In genomic region chr21:15309721-15310120, GRCh38 we compare ENCODE assay signal across 24 cellular contexts.
DNase-seq lines count a peak whose midpoint lies in the region; ATAC-seq and TF ChIP-seq lines count a peak whose summit lies in the region.
"Had no signal": no experiment of that assay in that cellular context is flagged by ENCODE, and none has a peak within 500 bp of the region (broad histone marks: within the 10 kb centered on the region; RNA-seq: fewer than 3 reads in every experiment).

No MANE protein-coding gene starts in this region.

- H3K9me3 ChIP-seq in mammary epithelial cell (replicated peaks; ENCODE audit: insufficient read depth, low read length): no peaks in the 10 kb centered on the region
- no peaks in the 10 kb centered on the region for H3K9me3 ChIP-seq in heart right ventricle
- no peaks in the 10 kb centered on the region for H3K9me3 ChIP-seq in ovary
- H3K9me3 ChIP-seq in aorta (ENCODE audit: control insufficient read depth, low read length): no peaks in the 10 kb centered on the region
- H3K9me3 ChIP-seq in SK-N-SH: no peaks in the 10 kb centered on the region
- H3K9me3 ChIP-seq: spleen had no signal

- H2AFZ ChIP-seq in mammary epithelial cell (ENCODE audit: low read depth, low read length): peak overlapping the region; percentile 6
- no peak overlapping the region for H2AFZ ChIP-seq in SK-N-SH (ENCODE audit: low read depth)

- POLR2A ChIA-PET in MCF 10A (lab: Yijun Ruan, JAX): interaction anchor here (0.6 kb wide), 1 partner anchor 185 kb away, joined by 3 read pairs; no protein-coding TSS in a partner anchor
- POLR2A ChIA-PET in SK-N-SH (lab: Yijun Ruan, JAX): no interaction called here

- no peak for TF ChIP-seq POLR2A in ovary (IDR thresholded peaks at IDR 0.05)

- WGBS in mammary epithelial cell (ENCODE audit: low coverage, missing lambda C conversion rate): 12% methylated on average over 3 of the region's 3 CpGs
- 46 to 55% methylated on average over 3 of the region's 3 CpGs for WGBS in heart right ventricle, 2 donors
- 5 to 7% (median 6%) methylated on average over 3 of the region's 3 CpGs for WGBS in ovary, 3 donors
- 49 to 51% methylated on average over 3 of the region's 3 CpGs for WGBS in aorta, 2 donors
- 15% methylated on average over 3 of the region's 3 CpGs for WGBS in SK-N-SH (ENCODE audit: low lambda C conversion rate)

- H3K79me2 ChIP-seq in mammary epithelial cell (ENCODE audit: insufficient read depth, low read length): no peaks in the 10 kb centered on the region
- no peaks in the 10 kb centered on the region for H3K79me2 ChIP-seq in SK-N-SH (ENCODE audit: insufficient read depth)

- H3K27ac ChIP-seq in mammary epithelial cell (ENCODE audit: insufficient read depth, low read depth, low read length) (no peak overlapping the region), heart right ventricle (peak overlapping the region in 4 of 10 donors; percentile 12 to 61 (median 34)), ovary (no peak overlapping the region), aorta (ENCODE audit: low read depth in 1 of 2, low read length in 2 of 2) (no peak overlapping the region), SK-N-SH (ENCODE audit: low read depth in 2 of 2, low read length in 1 of 2) (no peak overlapping the region)
- H3K27ac ChIP-seq: 22Rv1, cardiac muscle cell, spleen had no signal

- no TSS peak for BruUV-seq in mammary epithelial cell (replicated peaks; lab: Mats Ljungman, UMichigan)
- no TSS peak for BruUV-seq in MCF 10A (replicated peaks; lab: Mats Ljungman, UMichigan)

- no peak overlapping the region for H3K4me2 ChIP-seq in mammary epithelial cell (ENCODE audit: insufficient read depth, low read depth, low read length)
- H3K4me2 ChIP-seq in SK-N-SH: no peak overlapping the region

- H3K4me3 Mint-ChIP-seq in MCF 10A (ENCODE audit: unreplicated experiment): no peak overlapping the region
- H3K4me3 Mint-ChIP-seq: activated CD4-positive, alpha-beta T cell treated with anti-CD3 and anti-CD28 coated beads for 36 hours; activated CD8-positive, alpha-beta memory T cell treated with anti-CD3 and anti-CD28 coated beads, Interleukin-2, amount 10 ng/mL, durations not matched to agents 7 days and 5 days; naive thymus-derived CD8-positive, alpha-beta T cell had no signal

- TF ChIP-seq CTCF in mammary epithelial cell (conservative IDR thresholded peaks at IDR 0.05 in 1 of 2, IDR thresholded peaks at IDR 0.05 in 1 of 2; ENCODE audit: extremely low read depth in 1 of 2, insufficient read depth in 1 of 2, low read depth in 1 of 2, low read length in 2 of 2) (no peak), MCF 10A (IDR thresholded peaks at IDR 0.05; ENCODE audit: unreplicated experiment) (no peak), heart right ventricle (IDR thresholded peaks at IDR 0.05) (no peak), ovary (IDR thresholded peaks at IDR 0.05) (no peak), SK-N-SH (IDR thresholded peaks at IDR 0.05) (no peak)

- no peaks in the 10 kb centered on the region; the same call in 1 of the 2 replicates for H3K9me2 ChIP-seq in SK-N-SH

- H3K27ac Mint-ChIP-seq in MCF 10A (ENCODE audit: low read depth, unreplicated experiment): no peak overlapping the region
- H3K27ac Mint-ChIP-seq: activated CD4-positive, alpha-beta T cell treated with anti-CD3 and anti-CD28 coated beads for 36 hours; activated CD8-positive, alpha-beta memory T cell treated with anti-CD3 and anti-CD28 coated beads, Interleukin-2, amount 10 ng/mL, durations not matched to agents 7 days and 5 days; naive thymus-derived CD8-positive, alpha-beta T cell had no signal

- CTCF ChIA-PET in mammary epithelial cell (lab: Charles Lee; ENCODE audit: low non-redundant PET): no interaction called here
- CTCF ChIA-PET in MCF 10A (lab: Yijun Ruan, JAX): no interaction called here
- CTCF ChIA-PET in SK-N-SH (lab: Yijun Ruan, JAX): no interaction called here

- no peaks in the 10 kb centered on the region for H3K27me3 Mint-ChIP-seq in MCF 10A (ENCODE audit: insufficient read depth, unreplicated experiment)
- H3K27me3 Mint-ChIP-seq: activated CD4-positive, alpha-beta T cell treated with anti-CD3 and anti-CD28 coated beads for 36 hours had no signal

- no peaks in the 10 kb centered on the region for H4K20me1 ChIP-seq in mammary epithelial cell (ENCODE audit: insufficient read depth, low read length)
- H4K20me1 ChIP-seq in SK-N-SH (ENCODE audit: insufficient read depth): no peaks in the 10 kb centered on the region

- ATAC-seq in heart right ventricle: peak in 7 of 8 donors; percentile 55 to 92 (median 84)
- peak; percentile 79 for ATAC-seq in aorta (ENCODE audit: low FRiP score)
- ATAC-seq: activated CD4-positive, alpha-beta T cell treated with anti-CD3 and anti-CD28 coated beads for 36 hours; activated CD8-positive, alpha-beta memory T cell treated with anti-CD3 and anti-CD28 coated beads, Interleukin-2, amount 10 ng/mL, durations not matched to agents 7 days and 5 days; naive thymus-derived CD8-positive, alpha-beta T cell had no signal

- H3K9me3 Mint-ChIP-seq in MCF 10A (ENCODE audit: unreplicated experiment): no peaks in the 10 kb centered on the region

- H3K36me3 Mint-ChIP-seq in MCF 10A (ENCODE audit: insufficient read depth, unreplicated experiment): no peaks in the 10 kb centered on the region
- H3K36me3 Mint-ChIP-seq: activated CD8-positive, alpha-beta memory T cell treated with anti-CD3 and anti-CD28 coated beads, Interleukin-2, amount 10 ng/mL, durations not matched to agents 7 days and 5 days had no signal

- in situ Hi-C loops in mammary epithelial cell (cut with MboI; ENCODE audit: low sequenced_read_pairs in 2 of 2): no loop called here

- intact Hi-C loops in mammary epithelial cell (cut with micrococcal nuclease) (no loop called here), MCF 10A (cut with micrococcal nuclease) (no loop called here), heart right ventricle (cut with DNase I) (no loop called here), ovary (cut with DNase I) (no loop called here), aorta (cut with DNase I) (no loop called here)

- TF ChIP-seq RAD21 in SK-N-SH (IDR thresholded peaks at IDR 0.05; ENCODE audit: low read length): no peak

- no peaks in the 10 kb centered on the region for H3F3A ChIP-seq in SK-N-SH (replicated peaks; ENCODE audit: insufficient read depth)

- H3K27me3 ChIP-seq in mammary epithelial cell (ENCODE audit: insufficient read depth, low read length) (no peaks in the 10 kb centered on the region), heart right ventricle (no peaks in the 10 kb centered on the region), ovary (no peaks in the 10 kb centered on the region), aorta (ENCODE audit: control insufficient read depth in 1 of 2, insufficient read depth in 2 of 2, low read length in 1 of 2) (no peaks in the 10 kb centered on the region), SK-N-SH (ENCODE audit: insufficient read depth) (no peaks in the 10 kb centered on the region)
- H3K27me3 ChIP-seq: cardiac muscle cell, dorsolateral prefrontal cortex, spleen had no signal

- H3K4me1 Mint-ChIP-seq in MCF 10A (ENCODE audit: insufficient read depth, unreplicated experiment): peaks cover 8% of the 10 kb centered on the region
- H3K4me1 Mint-ChIP-seq: activated CD4-positive, alpha-beta T cell treated with anti-CD3 and anti-CD28 coated beads for 36 hours; activated CD8-positive, alpha-beta memory T cell treated with anti-CD3 and anti-CD28 coated beads, Interleukin-2, amount 10 ng/mL, durations not matched to agents 7 days and 5 days; naive thymus-derived CD8-positive, alpha-beta T cell had no signal

- TF ChIP-seq EP300 in ovary (IDR thresholded peaks at IDR 0.05): no peak
- no peak for TF ChIP-seq EP300 in SK-N-SH (IDR thresholded peaks at IDR 0.05; ENCODE audit: borderline replicate concordance in 1 of 2, low read depth in 1 of 2, low read length in 1 of 2)

- DNase-seq in mammary epithelial cell: no peak
- DNase-seq in MCF 10A (ENCODE audit: unreplicated experiment): no peak
- DNase-seq in heart right ventricle: peak; percentile 50 to 61
- DNase-seq in ovary: peak; percentile 41 to 66 (median 61)
- DNase-seq in aorta: peak in 1 of 2 donors; percentile 55
- no peak for DNase-seq in SK-N-SH
- no peak for DNase-seq in SKM-1 treated with dmso at 0.1 percent for 144 hours (lab: John Stamatoyannopoulos, UW; ENCODE audit: unreplicated experiment)
- no peak for DNase-seq in SIG-M5 treated with dmso at 0.1 percent for 504 hours (lab: John Stamatoyannopoulos, UW; ENCODE audit: unreplicated experiment)
- DNase-seq: activated CD4-positive, alpha-beta T cell treated with anti-CD3 and anti-CD28 coated beads for 36 hours; activated CD8-positive, alpha-beta memory T cell treated with anti-CD3 and anti-CD28 coated beads, Interleukin-2, amount 10 ng/mL, durations not matched to agents 7 days and 5 days; Calu3; dorsolateral prefrontal cortex; EL; glutamatergic neuron; GOT3; naive thymus-derived CD8-positive, alpha-beta T cell; NCI-H1048; NCI-H524; spleen; stimulated activated CD8-positive, alpha-beta memory T cell treated with anti-CD3 and anti-CD28 coated beads, Interleukin-4, amount 100 ng/mL, for 48 hours; SW 1271 had no signal

- H3K36me3 ChIP-seq in mammary epithelial cell (ENCODE audit: insufficient read depth, low read length) (no peaks in the 10 kb centered on the region), heart right ventricle (no peaks in the 10 kb centered on the region), ovary (no peaks in the 10 kb centered on the region), aorta (ENCODE audit: control insufficient read depth in 1 of 2, insufficient read depth in 2 of 2, low read length in 1 of 2) (no peaks in the 10 kb centered on the region), SK-N-SH (replicated peaks in 1 of 2; ENCODE audit: control insufficient read depth in 1 of 2, insufficient read depth in 2 of 2, low read length in 1 of 2) (no peaks in the 10 kb centered on the region)
- H3K36me3 ChIP-seq: cardiac muscle cell, spleen had no signal

- H3K9ac ChIP-seq in mammary epithelial cell (ENCODE audit: insufficient read depth, low read length) (no peak overlapping the region), SK-N-SH (no peak overlapping the region)

- dilution Hi-C loops in mammary epithelial cell (cut with HindIII; ENCODE audit: low sequenced_read_pairs): no loop called here

- H3K4me3 ChIP-seq in mammary epithelial cell (replicated peaks in 1 of 3; ENCODE audit: insufficient read depth in 1 of 3, low read depth in 2 of 3, low read length in 3 of 3) (no peak overlapping the region), heart right ventricle (peak overlapping the region in 1 of 10 donors; percentile 15), ovary (no peak overlapping the region), aorta (ENCODE audit: low read length in 2 of 2) (no peak overlapping the region), SK-N-SH (ENCODE audit: low read depth in 2 of 2, low read length in 1 of 2) (no peak overlapping the region)
- H3K4me3 ChIP-seq: cardiac muscle cell, dorsolateral prefrontal cortex, lung, spleen had no signal

- peaks cover 13% of the 10 kb centered on the region for H3K4me1 ChIP-seq in mammary epithelial cell (ENCODE audit: insufficient read depth, low read length)
- peaks cover 0 to 5% (median 0%) of the 10 kb centered on the region in 9 donors for H3K4me1 ChIP-seq in heart right ventricle
- no peaks in the 10 kb centered on the region for H3K4me1 ChIP-seq in ovary (ENCODE audit: insufficient read depth)
- peaks cover 0 to 2% of the 10 kb centered on the region in 2 donors for H3K4me1 ChIP-seq in aorta (ENCODE audit: control insufficient read depth in 1 of 2, insufficient read depth in 2 of 2, low read length in 2 of 2)
- no peaks in the 10 kb centered on the region for H3K4me1 ChIP-seq in SK-N-SH (ENCODE audit: control insufficient read depth in 1 of 2, insufficient read depth in 2 of 2, low read depth in 1 of 2, low read length in 1 of 2)
- H3K4me1 ChIP-seq: spleen had no signal

Comparison
In these comparisons a context has a peak if more than half of its experiments do, and no peak if none do; other contexts are left out.
1. DNase-seq: peak in heart right ventricle (2 of 2) and ovary (5 of 5); none in mammary epithelial cell (single experiment), MCF 10A (single experiment), SK-N-SH (single experiment), SKM-1 treated with dmso at 0.1 percent for 144 hours (single experiment) and SIG-M5 treated with dmso at 0.1 percent for 504 hours (single experiment).